ENCODE assay signal across 1 cellular context in the genomic region with DNA sequence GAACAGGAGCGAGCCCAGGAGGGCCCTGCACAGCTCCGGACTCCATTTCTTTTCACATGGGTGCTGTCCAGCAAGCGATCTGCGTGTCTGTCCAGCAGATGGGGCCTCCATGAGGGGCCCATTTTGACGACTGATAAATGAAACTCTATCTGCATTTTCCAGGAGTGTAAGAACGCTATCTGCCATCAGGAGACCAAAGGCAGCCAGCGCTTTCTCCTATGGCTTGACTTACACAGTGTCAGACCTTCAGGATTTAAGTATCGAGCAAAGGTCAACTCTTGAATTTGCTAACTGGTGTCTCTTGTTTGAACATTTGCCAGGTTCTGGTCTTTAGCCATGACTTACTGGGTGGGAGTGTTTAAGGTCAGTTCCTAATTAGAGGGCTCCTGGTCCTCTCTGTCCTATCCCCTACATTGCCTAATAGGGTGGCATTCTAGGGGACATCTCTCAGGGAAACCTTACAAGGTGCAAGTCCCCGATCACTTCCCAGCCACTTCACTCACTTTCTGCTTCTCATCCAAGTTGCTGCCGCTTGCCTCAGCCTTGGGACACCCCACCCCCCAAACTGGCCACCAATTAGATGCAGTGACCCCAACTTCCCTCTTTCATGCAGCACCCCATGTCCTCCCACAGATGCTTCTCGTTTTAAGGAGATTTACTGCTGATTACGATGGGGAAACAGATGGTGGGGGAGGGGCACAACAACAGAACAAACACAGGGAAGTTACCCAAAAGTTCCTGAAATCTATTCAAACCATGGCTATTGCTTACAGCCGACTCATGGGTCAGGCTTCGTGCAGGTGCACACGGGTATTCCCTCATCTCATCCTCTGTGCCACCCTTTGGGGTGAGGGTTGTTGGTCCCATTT.
TF ChIP-seq lines count a peak whose summit lies in the region.

No MANE protein-coding gene starts in this region.

TF ChIP-seq in K562, 482 proteins besides CTCF, POLR2A, EP300 and RAD21 (continued from another document and continues in another):
- peak; percentile 5; the same call in 1 of the 2 replicates for TF ChIP-seq BCL6 (CRISPR knock-in tag; IDR thresholded peaks at IDR 0.05)
- TF ChIP-seq PHTF2 (CRISPR knock-in tag; IDR thresholded peaks at IDR 0.05): no peak
- peak; percentile 69 for TF ChIP-seq DPF2 (IDR thresholded peaks at IDR 0.05)
- TF ChIP-seq CBFA2T3 (IDR thresholded peaks at IDR 0.05): peak; percentile 75
- TF ChIP-seq NONO (IDR thresholded peaks at IDR 0.05; ENCODE audit: low read depth in 2 of 2, low read length in 1 of 2): peak in 1 of 2 experiments; percentile 17; a peak in 1 of 4 replicates
- no peak; the same call in 1 of the 2 replicates for TF ChIP-seq MBD2 (IDR thresholded peaks at IDR 0.05; ENCODE audit: borderline replicate concordance, low read depth)
- TF ChIP-seq RBM34 (IDR thresholded peaks at IDR 0.05; ENCODE audit: borderline replicate concordance, insufficient read depth, low read length): no peak
- peak in 1 of 2 experiments; percentile 87; a peak in 1 of 4 replicates for TF ChIP-seq KDM4B (IDR thresholded peaks at IDR 0.05; ENCODE audit: borderline replicate concordance in 2 of 2, low read depth in 1 of 2)
- peak; percentile 50; the same call in 1 of the 2 replicates for TF ChIP-seq SP1 (CRISPR knock-in tag; IDR thresholded peaks at IDR 0.05)
- peak; percentile 98 for TF ChIP-seq ZNF589 (CRISPR knock-in tag; IDR thresholded peaks at IDR 0.05; ENCODE audit: low read depth)
- peak; percentile 33 to 91; a peak in 3 of 4 replicates for TF ChIP-seq ETV6 (IDR thresholded peaks at IDR 0.05; ENCODE audit: borderline replicate concordance in 1 of 2, low read depth in 2 of 2, low read length in 1 of 2)
- TF ChIP-seq ETV6 (CRISPR knock-in tag; IDR thresholded peaks at IDR 0.05; ENCODE audit: borderline replicate concordance): no peak
- peak in 1 of 2 experiments; percentile 71; a peak in 1 of 4 replicates for TF ChIP-seq TBL1XR1 (IDR thresholded peaks at IDR 0.05; ENCODE audit: low read length in 2 of 2)
- TF ChIP-seq, protein P1, sequence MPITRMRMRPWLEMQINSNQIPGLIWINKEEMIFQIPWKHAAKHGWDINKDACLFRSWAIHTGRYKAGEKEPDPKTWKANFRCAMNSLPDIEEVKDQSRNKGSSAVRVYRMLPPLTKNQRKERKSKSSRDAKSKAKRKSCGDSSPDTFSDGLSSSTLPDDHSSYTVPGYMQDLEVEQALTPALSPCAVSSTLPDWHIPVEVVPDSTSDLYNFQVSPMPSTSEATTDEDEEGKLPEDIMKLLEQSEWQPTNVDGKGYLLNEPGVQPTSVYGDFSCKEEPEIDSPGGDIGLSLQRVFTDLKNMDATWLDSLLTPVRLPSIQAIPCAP (CRISPR knock-in tag; IDR thresholded peaks at IDR 0.05; ENCODE audit: borderline replicate concordance): no peak
- TF ChIP-seq, protein P2, sequence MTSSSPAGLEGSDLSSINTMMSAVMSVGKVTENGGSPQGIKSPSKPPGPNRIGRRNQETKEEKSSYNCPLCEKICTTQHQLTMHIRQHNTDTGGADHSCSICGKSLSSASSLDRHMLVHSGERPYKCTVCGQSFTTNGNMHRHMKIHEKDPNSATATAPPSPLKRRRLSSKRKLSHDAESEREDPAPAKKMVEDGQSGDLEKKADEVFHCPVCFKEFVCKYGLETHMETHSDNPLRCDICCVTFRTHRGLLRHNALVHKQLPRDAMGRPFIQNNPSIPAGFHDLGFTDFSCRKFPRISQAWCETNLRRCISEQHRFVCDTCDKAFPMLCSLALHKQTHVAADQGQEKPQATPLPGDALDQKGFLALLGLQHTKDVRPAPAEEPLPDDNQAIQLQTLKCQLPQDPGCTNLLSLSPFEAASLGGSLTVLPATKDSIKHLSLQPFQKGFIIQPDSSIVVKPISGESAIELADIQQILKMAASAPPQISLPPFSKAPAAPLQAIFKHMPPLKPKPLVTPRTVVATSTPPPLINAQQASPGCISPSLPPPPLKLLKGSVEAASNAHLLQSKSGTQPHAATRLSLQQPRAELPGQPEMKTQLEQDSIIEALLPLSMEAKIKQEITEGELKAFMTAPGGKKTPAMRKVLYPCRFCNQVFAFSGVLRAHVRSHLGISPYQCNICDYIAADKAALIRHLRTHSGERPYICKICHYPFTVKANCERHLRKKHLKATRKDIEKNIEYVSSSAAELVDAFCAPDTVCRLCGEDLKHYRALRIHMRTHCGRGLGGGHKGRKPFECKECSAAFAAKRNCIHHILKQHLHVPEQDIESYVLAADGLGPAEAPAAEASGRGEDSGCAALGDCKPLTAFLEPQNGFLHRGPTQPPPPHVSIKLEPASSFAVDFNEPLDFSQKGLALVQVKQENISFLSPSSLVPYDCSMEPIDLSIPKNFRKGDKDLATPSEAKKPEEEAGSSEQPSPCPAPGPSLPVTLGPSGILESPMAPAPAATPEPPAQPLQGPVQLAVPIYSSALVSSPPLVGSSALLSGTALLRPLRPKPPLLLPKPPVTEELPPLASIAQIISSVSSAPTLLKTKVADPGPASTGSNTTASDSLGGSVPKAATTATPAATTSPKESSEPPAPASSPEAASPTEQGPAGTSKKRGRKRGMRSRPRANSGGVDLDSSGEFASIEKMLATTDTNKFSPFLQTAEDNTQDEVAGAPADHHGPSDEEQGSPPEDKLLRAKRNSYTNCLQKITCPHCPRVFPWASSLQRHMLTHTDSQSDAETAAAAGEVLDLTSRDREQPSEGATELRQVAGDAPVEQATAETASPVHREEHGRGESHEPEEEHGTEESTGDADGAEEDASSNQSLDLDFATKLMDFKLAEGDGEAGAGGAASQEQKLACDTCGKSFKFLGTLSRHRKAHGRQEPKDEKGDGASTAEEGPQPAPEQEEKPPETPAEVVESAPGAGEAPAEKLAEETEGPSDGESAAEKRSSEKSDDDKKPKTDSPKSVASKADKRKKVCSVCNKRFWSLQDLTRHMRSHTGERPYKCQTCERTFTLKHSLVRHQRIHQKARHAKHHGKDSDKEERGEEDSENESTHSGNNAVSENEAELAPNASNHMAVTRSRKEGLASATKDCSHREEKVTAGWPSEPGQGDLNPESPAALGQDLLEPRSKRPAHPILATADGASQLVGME (CRISPR knock-in tag; IDR thresholded peaks at IDR 0.05): peak; percentile 92
- TF ChIP-seq, protein P3, sequence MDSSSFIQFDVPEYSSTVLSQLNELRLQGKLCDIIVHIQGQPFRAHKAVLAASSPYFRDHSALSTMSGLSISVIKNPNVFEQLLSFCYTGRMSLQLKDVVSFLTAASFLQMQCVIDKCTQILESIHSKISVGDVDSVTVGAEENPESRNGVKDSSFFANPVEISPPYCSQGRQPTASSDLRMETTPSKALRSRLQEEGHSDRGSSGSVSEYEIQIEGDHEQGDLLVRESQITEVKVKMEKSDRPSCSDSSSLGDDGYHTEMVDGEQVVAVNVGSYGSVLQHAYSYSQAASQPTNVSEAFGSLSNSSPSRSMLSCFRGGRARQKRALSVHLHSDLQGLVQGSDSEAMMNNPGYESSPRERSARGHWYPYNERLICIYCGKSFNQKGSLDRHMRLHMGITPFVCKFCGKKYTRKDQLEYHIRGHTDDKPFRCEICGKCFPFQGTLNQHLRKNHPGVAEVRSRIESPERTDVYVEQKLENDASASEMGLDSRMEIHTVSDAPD (CRISPR knock-in tag; IDR thresholded peaks at IDR 0.05): no peak
- TF ChIP-seq ZKSCAN8 (CRISPR knock-in tag; IDR thresholded peaks at IDR 0.05): peak; percentile 81; the same call in 1 of the 2 replicates
- TF ChIP-seq, protein P4, sequence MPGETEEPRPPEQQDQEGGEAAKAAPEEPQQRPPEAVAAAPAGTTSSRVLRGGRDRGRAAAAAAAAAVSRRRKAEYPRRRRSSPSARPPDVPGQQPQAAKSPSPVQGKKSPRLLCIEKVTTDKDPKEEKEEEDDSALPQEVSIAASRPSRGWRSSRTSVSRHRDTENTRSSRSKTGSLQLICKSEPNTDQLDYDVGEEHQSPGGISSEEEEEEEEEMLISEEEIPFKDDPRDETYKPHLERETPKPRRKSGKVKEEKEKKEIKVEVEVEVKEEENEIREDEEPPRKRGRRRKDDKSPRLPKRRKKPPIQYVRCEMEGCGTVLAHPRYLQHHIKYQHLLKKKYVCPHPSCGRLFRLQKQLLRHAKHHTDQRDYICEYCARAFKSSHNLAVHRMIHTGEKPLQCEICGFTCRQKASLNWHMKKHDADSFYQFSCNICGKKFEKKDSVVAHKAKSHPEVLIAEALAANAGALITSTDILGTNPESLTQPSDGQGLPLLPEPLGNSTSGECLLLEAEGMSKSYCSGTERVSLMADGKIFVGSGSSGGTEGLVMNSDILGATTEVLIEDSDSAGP (CRISPR knock-in tag; IDR thresholded peaks at IDR 0.05): 0 out of 2 replicates have a peak, but pooled peaks have one; percentile 31
- TF ChIP-seq, protein P5, sequence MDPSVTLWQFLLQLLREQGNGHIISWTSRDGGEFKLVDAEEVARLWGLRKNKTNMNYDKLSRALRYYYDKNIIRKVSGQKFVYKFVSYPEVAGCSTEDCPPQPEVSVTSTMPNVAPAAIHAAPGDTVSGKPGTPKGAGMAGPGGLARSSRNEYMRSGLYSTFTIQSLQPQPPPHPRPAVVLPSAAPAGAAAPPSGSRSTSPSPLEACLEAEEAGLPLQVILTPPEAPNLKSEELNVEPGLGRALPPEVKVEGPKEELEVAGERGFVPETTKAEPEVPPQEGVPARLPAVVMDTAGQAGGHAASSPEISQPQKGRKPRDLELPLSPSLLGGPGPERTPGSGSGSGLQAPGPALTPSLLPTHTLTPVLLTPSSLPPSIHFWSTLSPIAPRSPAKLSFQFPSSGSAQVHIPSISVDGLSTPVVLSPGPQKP (CRISPR knock-in tag; IDR thresholded peaks at IDR 0.05): no peak
- no peak for TF ChIP-seq ZNF77 (CRISPR knock-in tag; IDR thresholded peaks at IDR 0.05)
- TF ChIP-seq, protein P6, sequence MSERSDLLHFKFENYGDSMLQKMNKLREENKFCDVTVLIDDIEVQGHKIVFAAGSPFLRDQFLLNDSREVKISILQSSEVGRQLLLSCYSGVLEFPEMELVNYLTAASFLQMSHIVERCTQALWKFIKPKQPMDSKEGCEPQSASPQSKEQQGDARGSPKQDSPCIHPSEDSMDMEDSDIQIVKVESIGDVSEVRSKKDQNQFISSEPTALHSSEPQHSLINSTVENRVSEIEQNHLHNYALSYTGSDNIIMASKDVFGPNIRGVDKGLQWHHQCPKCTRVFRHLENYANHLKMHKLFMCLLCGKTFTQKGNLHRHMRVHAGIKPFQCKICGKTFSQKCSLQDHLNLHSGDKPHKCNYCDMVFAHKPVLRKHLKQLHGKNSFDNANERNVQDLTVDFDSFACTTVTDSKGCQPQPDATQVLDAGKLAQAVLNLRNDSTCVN (CRISPR knock-in tag; IDR thresholded peaks at IDR 0.05): peak; percentile 91
- TF ChIP-seq, protein P7, sequence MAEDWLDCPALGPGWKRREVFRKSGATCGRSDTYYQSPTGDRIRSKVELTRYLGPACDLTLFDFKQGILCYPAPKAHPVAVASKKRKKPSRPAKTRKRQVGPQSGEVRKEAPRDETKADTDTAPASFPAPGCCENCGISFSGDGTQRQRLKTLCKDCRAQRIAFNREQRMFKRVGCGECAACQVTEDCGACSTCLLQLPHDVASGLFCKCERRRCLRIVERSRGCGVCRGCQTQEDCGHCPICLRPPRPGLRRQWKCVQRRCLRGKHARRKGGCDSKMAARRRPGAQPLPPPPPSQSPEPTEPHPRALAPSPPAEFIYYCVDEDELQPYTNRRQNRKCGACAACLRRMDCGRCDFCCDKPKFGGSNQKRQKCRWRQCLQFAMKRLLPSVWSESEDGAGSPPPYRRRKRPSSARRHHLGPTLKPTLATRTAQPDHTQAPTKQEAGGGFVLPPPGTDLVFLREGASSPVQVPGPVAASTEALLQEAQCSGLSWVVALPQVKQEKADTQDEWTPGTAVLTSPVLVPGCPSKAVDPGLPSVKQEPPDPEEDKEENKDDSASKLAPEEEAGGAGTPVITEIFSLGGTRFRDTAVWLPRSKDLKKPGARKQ (CRISPR knock-in tag; IDR thresholded peaks at IDR 0.05): no peak; the same call in 1 of the 2 replicates
- no peak for TF ChIP-seq WHSC1 (IDR thresholded peaks at IDR 0.05; ENCODE audit: low read length)
- peak; percentile 81 for TF ChIP-seq GABPB1 (CRISPR knock-in tag; IDR thresholded peaks at IDR 0.05)
- TF ChIP-seq MAZ (CRISPR knock-in tag; conservative IDR thresholded peaks at IDR 0.05 in 1 of 2, IDR thresholded peaks at IDR 0.05 in 1 of 2): peak in 1 of 2 experiments; percentile 79
- TF ChIP-seq PURB (CRISPR knock-in tag; IDR thresholded peaks at IDR 0.05; ENCODE audit: low read depth): no peak
- TF ChIP-seq CC2D1A (IDR thresholded peaks at IDR 0.05): no peak
- TF ChIP-seq MAFG (tag; conservative IDR thresholded peaks at IDR 0.05): 0 out of 2 replicates have a peak, but pooled peaks have one; percentile 21
- TF ChIP-seq MTA1 (IDR thresholded peaks at IDR 0.05; ENCODE audit: borderline replicate concordance): peak; percentile 91; the same call in 1 of the 2 replicates
- TF ChIP-seq TCF7 (IDR thresholded peaks at IDR 0.05; ENCODE audit: borderline replicate concordance): peak; percentile 58; the same call in 1 of the 2 replicates
- TF ChIP-seq NFIC (IDR thresholded peaks at IDR 0.05): peak; percentile 59
- 0 out of 2 replicates have a peak, but pooled peaks have one; percentile 57 for TF ChIP-seq ZFX (CRISPR knock-in tag; IDR thresholded peaks at IDR 0.05)
- no peak for TF ChIP-seq THRAP3 (IDR thresholded peaks at IDR 0.05; ENCODE audit: borderline replicate concordance)
- peak; percentile 76; the same call in 1 of the 2 replicates for TF ChIP-seq SMARCC2 (IDR thresholded peaks at IDR 0.05; ENCODE audit: low read depth)
- TF ChIP-seq HDAC1 (IDR thresholded peaks at IDR 0.05): peak in 1 of 2 experiments; percentile 35; a peak in 1 of 4 replicates
- TF ChIP-seq HLTF (IDR thresholded peaks at IDR 0.05): peak; percentile 68; the same call in 1 of the 2 replicates
- peak; percentile 22; the same call in 1 of the 2 replicates for TF ChIP-seq ZNF324 (CRISPR knock-in tag; IDR thresholded peaks at IDR 0.05)
- TF ChIP-seq, protein P8, sequence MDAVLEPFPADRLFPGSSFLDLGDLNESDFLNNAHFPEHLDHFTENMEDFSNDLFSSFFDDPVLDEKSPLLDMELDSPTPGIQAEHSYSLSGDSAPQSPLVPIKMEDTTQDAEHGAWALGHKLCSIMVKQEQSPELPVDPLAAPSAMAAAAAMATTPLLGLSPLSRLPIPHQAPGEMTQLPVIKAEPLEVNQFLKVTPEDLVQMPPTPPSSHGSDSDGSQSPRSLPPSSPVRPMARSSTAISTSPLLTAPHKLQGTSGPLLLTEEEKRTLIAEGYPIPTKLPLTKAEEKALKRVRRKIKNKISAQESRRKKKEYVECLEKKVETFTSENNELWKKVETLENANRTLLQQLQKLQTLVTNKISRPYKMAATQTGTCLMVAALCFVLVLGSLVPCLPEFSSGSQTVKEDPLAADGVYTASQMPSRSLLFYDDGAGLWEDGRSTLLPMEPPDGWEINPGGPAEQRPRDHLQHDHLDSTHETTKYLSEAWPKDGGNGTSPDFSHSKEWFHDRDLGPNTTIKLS (IDR thresholded peaks at IDR 0.05; ENCODE audit: borderline replicate concordance, low read depth): no peak
- TF ChIP-seq POLR2B (IDR thresholded peaks at IDR 0.05; ENCODE audit: low read depth, partially characterized antibody): no peak
- no peak for TF ChIP-seq SP2 (IDR thresholded peaks at IDR 0.05; ENCODE audit: extremely low read depth, low read depth, low read length, poor library complexity, severe bottlenecking)
- TF ChIP-seq, protein P9, sequence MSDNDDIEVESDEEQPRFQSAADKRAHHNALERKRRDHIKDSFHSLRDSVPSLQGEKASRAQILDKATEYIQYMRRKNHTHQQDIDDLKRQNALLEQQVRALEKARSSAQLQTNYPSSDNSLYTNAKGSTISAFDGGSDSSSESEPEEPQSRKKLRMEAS (CRISPR knock-in tag; IDR thresholded peaks at IDR 0.05): no peak
- TF ChIP-seq DMBX1 (CRISPR knock-in tag; IDR thresholded peaks at IDR 0.05; ENCODE audit: borderline replicate concordance): peak; percentile 4; the same call in 1 of the 2 replicates
